8 cellular contexts compared by ENCODE assay signal in the genomic region with DNA sequence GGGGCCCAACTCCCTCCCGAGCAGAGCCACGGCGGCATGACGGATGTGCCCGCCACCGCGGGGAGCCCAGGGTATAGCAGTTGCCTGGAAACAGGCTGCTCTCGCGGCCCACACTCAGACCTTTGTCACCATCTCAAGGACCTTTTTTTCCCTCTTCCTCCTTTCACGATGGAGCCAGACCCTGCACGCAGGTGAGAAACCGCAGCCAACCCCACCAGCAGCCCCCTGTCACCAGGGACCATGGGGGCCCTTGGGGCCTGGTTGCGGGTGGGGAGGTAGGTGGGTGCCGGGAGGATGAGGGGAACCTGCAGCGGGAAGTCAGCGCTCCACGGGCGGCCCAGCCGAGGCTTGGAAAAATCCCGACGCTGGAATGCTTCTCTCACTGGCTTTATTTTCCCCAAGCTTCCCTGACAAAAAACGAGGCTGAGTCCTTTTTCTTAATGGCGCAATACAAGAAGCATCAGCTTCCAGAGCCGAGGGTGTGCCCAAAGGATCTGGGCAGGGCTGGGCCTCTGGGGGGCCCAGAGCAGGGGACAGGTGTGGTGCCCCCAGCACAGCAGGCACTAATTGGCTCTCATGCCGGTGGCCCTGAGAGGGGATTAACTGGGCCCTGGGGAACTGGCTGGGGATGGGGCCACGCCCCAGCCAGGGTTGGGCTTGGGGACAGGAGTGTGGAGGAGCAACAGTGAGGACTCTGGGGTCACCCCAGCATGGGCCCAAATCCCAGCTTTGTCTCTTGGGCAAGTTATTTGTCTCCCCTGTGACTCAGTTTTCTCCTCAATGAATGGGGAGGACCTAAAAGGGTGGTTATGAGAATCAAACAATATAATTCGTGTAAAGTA.
A peak's percentile ranks its signal among the peaks of the same experiment; 100 is the strongest.
DNase-seq lines count a peak whose midpoint lies in the region; ATAC-seq lines count a peak whose summit lies in the region.

No MANE protein-coding gene starts in this region.

- CTCF ChIA-PET in activated naive CD4-positive, alpha-beta T cell treated with anti-CD3 and anti-CD28 coated beads, Interleukin-2, amount 10 ng/mL, durations not matched to agents 7 days and 5 days (lab: Charles Lee) = interaction anchor here (1.5 kb wide), 1 partner anchor 39 kb away, joined by 5 read pairs; no protein-coding TSS in a partner anchor

- DNase-seq in activated naive CD4-positive, alpha-beta T cell treated with anti-CD3 and anti-CD28 coated beads, Interleukin-2, amount 10 ng/mL, durations not matched to agents 7 days and 5 days = no peak
- DNase-seq in NCI-H2171 treated with DMSO at 0.1 percent for 48 hours (lab: John Stamatoyannopoulos, UW) = peak; percentile 94
- no peak for DNase-seq in effector memory CD8-positive, alpha-beta T cell
- DNase-seq in stimulated activated naive B cell treated with anti-CD40 and anti-IgM and Interleukin-4, amounts not matched to agents 10 μg/mL and 1 μg/mL and 100 μg/mL, for 72 hours = no peak
- no peak for DNase-seq in SIG-M5 treated with dmso at 0.1 percent for 504 hours (lab: John Stamatoyannopoulos, UW; ENCODE audit: unreplicated experiment)
- DNase-seq in NCI-H2029 (lab: John Stamatoyannopoulos, UW) = no peak
- no peak for DNase-seq in NCI-H1930 (lab: John Stamatoyannopoulos, UW)

- H3K27ac Mint-ChIP-seq in activated naive CD4-positive, alpha-beta T cell treated with anti-CD3 and anti-CD28 coated beads, Interleukin-2, amount 50 U/mL, for 24 hours = peak overlapping the region; percentile 46
- no peak overlapping the region for H3K27ac Mint-ChIP-seq in activated naive CD4-positive, alpha-beta T cell treated with anti-CD3 and anti-CD28 coated beads, Interleukin-2, amount 10 ng/mL, durations not matched to agents 7 days and 5 days
- peak overlapping the region; percentile 93 to 96 for H3K27ac Mint-ChIP-seq in effector memory CD8-positive, alpha-beta T cell
- peak overlapping the region; percentile 11 for H3K27ac Mint-ChIP-seq in stimulated activated naive B cell treated with anti-CD40 and anti-IgM and Interleukin-4, amounts not matched to agents 10 μg/mL and 1 μg/mL and 100 μg/mL, for 72 hours

- ATAC-seq in effector memory CD8-positive, alpha-beta T cell (replicated peaks) = peak; percentile 56
- ATAC-seq in stimulated activated naive B cell treated with anti-CD40 and anti-IgM and Interleukin-4, amounts not matched to agents 10 μg/mL and 1 μg/mL and 100 μg/mL, for 72 hours (replicated peaks) = peak; percentile 76 to 79

- H3K4me1 Mint-ChIP-seq in activated naive CD4-positive, alpha-beta T cell treated with anti-CD3 and anti-CD28 coated beads, Interleukin-2, amount 50 U/mL, for 24 hours = peaks cover 68% of the 10 kb centered on the region
- peaks cover 19% of the 10 kb centered on the region for H3K4me1 Mint-ChIP-seq in activated naive CD4-positive, alpha-beta T cell treated with anti-CD3 and anti-CD28 coated beads, Interleukin-2, amount 10 ng/mL, durations not matched to agents 7 days and 5 days
- H3K4me1 Mint-ChIP-seq in effector memory CD8-positive, alpha-beta T cell (ENCODE audit: low read depth in 2 of 2) = peaks cover 53 to 56% of the 10 kb centered on the region in 2 donors
- peaks cover 19 to 22% of the 10 kb centered on the region in 2 donors for H3K4me1 Mint-ChIP-seq in stimulated activated naive B cell treated with anti-CD40 and anti-IgM and Interleukin-4, amounts not matched to agents 10 μg/mL and 1 μg/mL and 100 μg/mL, for 72 hours

- H3K9me3 Mint-ChIP-seq in activated naive CD4-positive, alpha-beta T cell treated with anti-CD3 and anti-CD28 coated beads, Interleukin-2, amount 50 U/mL, for 24 hours = no peaks in the 10 kb centered on the region
- no peaks in the 10 kb centered on the region for H3K9me3 Mint-ChIP-seq in activated naive CD4-positive, alpha-beta T cell treated with anti-CD3 and anti-CD28 coated beads, Interleukin-2, amount 10 ng/mL, durations not matched to agents 7 days and 5 days
- H3K9me3 Mint-ChIP-seq in effector memory CD8-positive, alpha-beta T cell = no peaks in the 10 kb centered on the region
- H3K9me3 Mint-ChIP-seq in stimulated activated naive B cell treated with anti-CD40 and anti-IgM and Interleukin-4, amounts not matched to agents 10 μg/mL and 1 μg/mL and 100 μg/mL, for 72 hours = no peaks in the 10 kb centered on the region

- peak overlapping the region; percentile 61 for H3K4me3 Mint-ChIP-seq in activated naive CD4-positive, alpha-beta T cell treated with anti-CD3 and anti-CD28 coated beads, Interleukin-2, amount 50 U/mL, for 24 hours
- H3K4me3 Mint-ChIP-seq in activated naive CD4-positive, alpha-beta T cell treated with anti-CD3 and anti-CD28 coated beads, Interleukin-2, amount 10 ng/mL, durations not matched to agents 7 days and 5 days = no peak overlapping the region
- peak overlapping the region; percentile 25 to 47 for H3K4me3 Mint-ChIP-seq in effector memory CD8-positive, alpha-beta T cell
- no peak overlapping the region for H3K4me3 Mint-ChIP-seq in stimulated activated naive B cell treated with anti-CD40 and anti-IgM and Interleukin-4, amounts not matched to agents 10 μg/mL and 1 μg/mL and 100 μg/mL, for 72 hours

- peaks cover 6% of the 10 kb centered on the region for H3K36me3 Mint-ChIP-seq in activated naive CD4-positive, alpha-beta T cell treated with anti-CD3 and anti-CD28 coated beads, Interleukin-2, amount 50 U/mL, for 24 hours
- H3K36me3 Mint-ChIP-seq in activated naive CD4-positive, alpha-beta T cell treated with anti-CD3 and anti-CD28 coated beads, Interleukin-2, amount 10 ng/mL, durations not matched to agents 7 days and 5 days = no peaks in the 10 kb centered on the region
- H3K36me3 Mint-ChIP-seq in effector memory CD8-positive, alpha-beta T cell (ENCODE audit: insufficient read depth) = peaks cover 13% of the 10 kb centered on the region
- no peaks in the 10 kb centered on the region for H3K36me3 Mint-ChIP-seq in stimulated activated naive B cell treated with anti-CD40 and anti-IgM and Interleukin-4, amounts not matched to agents 10 μg/mL and 1 μg/mL and 100 μg/mL, for 72 hours

- H3K27me3 Mint-ChIP-seq in activated naive CD4-positive, alpha-beta T cell treated with anti-CD3 and anti-CD28 coated beads, Interleukin-2, amount 50 U/mL, for 24 hours = no peaks in the 10 kb centered on the region
- H3K27me3 Mint-ChIP-seq in activated naive CD4-positive, alpha-beta T cell treated with anti-CD3 and anti-CD28 coated beads, Interleukin-2, amount 10 ng/mL, durations not matched to agents 7 days and 5 days = no peaks in the 10 kb centered on the region
- no peaks in the 10 kb centered on the region for H3K27me3 Mint-ChIP-seq in effector memory CD8-positive, alpha-beta T cell
- H3K27me3 Mint-ChIP-seq in stimulated activated naive B cell treated with anti-CD40 and anti-IgM and Interleukin-4, amounts not matched to agents 10 μg/mL and 1 μg/mL and 100 μg/mL, for 72 hours = peaks cover 27 to 37% of the 10 kb centered on the region in 2 donors

Comparison
In these comparisons a context has a peak if more than half of its experiments do, and no peak if none do; other contexts are left out.
1. H3K4me3 Mint-ChIP-seq: peak in activated naive CD4-positive, alpha-beta T cell treated with anti-CD3 and anti-CD28 coated beads, Interleukin-2, amount 50 U/mL, for 24 hours (single experiment) and effector memory CD8-positive, alpha-beta T cell (2 of 2); none in activated naive CD4-positive, alpha-beta T cell treated with anti-CD3 and anti-CD28 coated beads, Interleukin-2, amount 10 ng/mL, durations not matched to agents 7 days and 5 days (single experiment) and stimulated activated naive B cell treated with anti-CD40 and anti-IgM and Interleukin-4, amounts not matched to agents 10 μg/mL and 1 μg/mL and 100 μg/mL, for 72 hours (0 of 2).